8 cellular contexts compared by ENCODE assay signal in the genomic region with DNA sequence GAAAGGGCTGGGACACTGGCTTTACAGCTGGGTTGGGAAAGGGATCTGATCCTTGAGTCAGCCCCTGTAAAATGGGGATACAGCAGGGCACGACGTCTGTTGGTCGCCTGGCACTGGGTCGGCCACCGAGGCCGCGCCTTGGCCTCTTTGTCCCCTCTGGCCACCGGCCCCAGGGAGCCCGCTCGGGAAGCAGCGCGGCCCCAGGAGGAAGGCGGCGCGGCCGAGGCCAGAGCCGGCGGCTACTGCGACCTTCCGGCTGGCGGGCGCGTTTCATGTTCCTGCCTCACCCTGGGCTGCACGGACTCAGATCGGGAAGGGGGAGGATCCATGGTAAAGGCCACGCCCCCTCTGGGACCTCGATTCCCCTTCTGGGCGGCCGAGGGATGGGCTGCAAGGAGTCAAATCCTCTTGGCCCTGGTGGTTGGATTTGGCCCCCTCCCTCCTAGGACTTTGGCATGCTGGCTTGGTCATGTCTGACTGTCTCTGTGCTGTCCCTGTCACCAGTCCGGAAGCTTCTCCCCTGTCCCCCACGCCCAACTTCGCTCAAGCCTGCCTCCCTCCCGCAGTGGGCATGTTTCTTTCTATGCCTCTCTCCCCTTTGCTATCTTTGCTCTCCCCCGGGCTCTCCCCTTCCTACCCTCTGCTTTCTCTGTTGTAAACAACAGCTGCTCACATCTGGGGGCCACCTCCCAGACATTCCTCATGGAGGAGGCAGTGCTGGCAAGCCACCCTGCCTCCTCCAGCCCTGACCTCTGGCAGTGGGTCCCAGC. TPM values are rescaled to one million over a fixed set of nuclear protein-coding genes. Genes with fewer than 3 reads are reported as not detected.
DNase-seq lines count a peak whose midpoint lies in the region; ATAC-seq and TF ChIP-seq lines count a peak whose summit lies in the region.

No MANE protein-coding gene starts in this region.

- peak overlapping the region; percentile 61 for H3K27ac Mint-ChIP-seq in activated T-helper 17 cell treated with anti-CD3 and anti-CD28 coated beads, Interleukin-2, amount 50 U/mL, for 72 hours

- H3K4me3 Mint-ChIP-seq in activated T-helper 17 cell treated with anti-CD3 and anti-CD28 coated beads, Interleukin-2, amount 50 U/mL, for 72 hours, result no peak overlapping the region

- H3K4me1 Mint-ChIP-seq in activated T-helper 17 cell treated with anti-CD3 and anti-CD28 coated beads, Interleukin-2, amount 50 U/mL, for 72 hours, result no peaks in the 10 kb centered on the region

- H3K27me3 ChIP-seq in right cardiac atrium (ENCODE audit: control insufficient read depth, insufficient read depth), result no peaks in the 10 kb centered on the region
- H3K27me3 ChIP-seq in prostate gland (replicated peaks; ENCODE audit: insufficient read depth), result no peaks in the 10 kb centered on the region

- H3K27ac ChIP-seq in right cardiac atrium (ENCODE audit: low read length) (peak overlapping the region; percentile 85), prostate gland (peak overlapping the region; percentile 57)

- TF ChIP-seq CTCF in prostate gland (IDR thresholded peaks at IDR 0.05), result peak in 1 of 4 experiments; percentile 13

- intact Hi-C loops in right cardiac atrium (cut with DNase I) (loop anchor here in 1 of 4 donors (5.0 kb wide), 1 partner anchor 34 kb away; no protein-coding TSS in a partner anchor), prostate gland (cut with DNase I) (no loop called here)

- H3K4me3 ChIP-seq in right cardiac atrium (ENCODE audit: low read length) (no peak overlapping the region), prostate gland (peak overlapping the region; percentile 15 to 16)

- H3K9me3 ChIP-seq in right cardiac atrium (ENCODE audit: control insufficient read depth, low read length) (no peaks in the 10 kb centered on the region), prostate gland (no peaks in the 10 kb centered on the region)

- peaks cover 4% of the 10 kb centered on the region for H3K36me3 Mint-ChIP-seq in activated T-helper 17 cell treated with anti-CD3 and anti-CD28 coated beads, Interleukin-2, amount 50 U/mL, for 72 hours (ENCODE audit: low read depth)

- H3K9me3 Mint-ChIP-seq in activated T-helper 17 cell treated with anti-CD3 and anti-CD28 coated beads, Interleukin-2, amount 50 U/mL, for 72 hours, result no peaks in the 10 kb centered on the region

- DNase-seq in ELR (ENCODE audit: low read depth) (peak; percentile 76), right cardiac atrium (peak; percentile 95 to 96 (median 96)), prostate gland (ENCODE audit: low spot score) (peak; percentile 53), superior temporal gyrus (ENCODE audit: extremely low spot score) (no peak), NCI-H446 treated with DMSO at 0.1 percent for 48 hours (lab: John Stamatoyannopoulos, UW) (no peak)

- 6% methylated on average over 34 of the region's 34 CpGs for WGBS in right cardiac atrium
- WGBS in prostate gland, result 9% methylated on average over 10 of the region's 34 CpGs

- peak; percentile 72 for TF ChIP-seq POLR2A in prostate gland (IDR thresholded peaks at IDR 0.05)

- H3K36me3 ChIP-seq in prostate gland, result no peaks in the 10 kb centered on the region

- H3K27me3 Mint-ChIP-seq in activated T-helper 17 cell treated with anti-CD3 and anti-CD28 coated beads, Interleukin-2, amount 50 U/mL, for 72 hours, result no peaks in the 10 kb centered on the region

- ATAC-seq in activated T-helper 17 cell treated with anti-CD3 and anti-CD28 coated beads, Interleukin-2, amount 50 U/mL, for 72 hours (replicated peaks), result no peak
- ATAC-seq in right cardiac atrium, result peak; percentile 87 to 89
- ATAC-seq in GM21786 (IDR thresholded peaks at IDR 0.05; ENCODE audit: unreplicated experiment), result no peak
- no peak for ATAC-seq in HG03039 (IDR thresholded peaks at IDR 0.05; ENCODE audit: unreplicated experiment)

- H3K4me1 ChIP-seq in right cardiac atrium (ENCODE audit: control insufficient read depth, insufficient read depth, low read length) (peaks cover 22% of the 10 kb centered on the region), prostate gland (replicated peaks) (no peaks in the 10 kb centered on the region)

RNA-seq across cellular contexts. Expression of a gene that starts 25.8 kb away (rescaled TPM):
- total RNA-seq in activated T-helper 17 cell treated with anti-CD3 and anti-CD28 coated beads, Interleukin-2, amount 50 U/mL, for 72 hours, result 10 to 100 TPM; 56.7 to 95.6 TPM
- 10 to 100 TPM; 34.1 to 53.1 (median 45.6) TPM for total RNA-seq in right cardiac atrium
- polyA plus RNA-seq in right cardiac atrium, result 30.1 TPM
- 100 to 1,000 TPM; 117 TPM for total RNA-seq in prostate gland

RNA-seq across cellular contexts. Expression of a gene that starts 26.0 kb away (rescaled TPM):
- 10 to 100 TPM in 1 of 2 donors, 1 to 10 TPM in 1; 10.0 to 18.7 TPM for total RNA-seq in activated T-helper 17 cell treated with anti-CD3 and anti-CD28 coated beads, Interleukin-2, amount 50 U/mL, for 72 hours
- total RNA-seq in right cardiac atrium, result 100 to 1,000 TPM; 275 to 462 (median 364) TPM
- polyA plus RNA-seq in right cardiac atrium, result 362 TPM
- total RNA-seq in prostate gland, result 100 to 1,000 TPM in 1 of 2 donors, 10 to 100 TPM in 1; 24.3 to 336 TPM

RNA-seq across cellular contexts. Expression of a gene that starts 42.6 kb away (rescaled TPM):
- total RNA-seq in activated T-helper 17 cell treated with anti-CD3 and anti-CD28 coated beads, Interleukin-2, amount 50 U/mL, for 72 hours, result 10 to 100 TPM; 82.8 to 94.2 TPM
- total RNA-seq in right cardiac atrium (10 to 100 TPM; 49.0 to 62.5 (median 58.6) TPM), prostate gland (100 to 1,000 TPM in 1 of 2 donors, 10 to 100 TPM in 1; 60.3 to 130 TPM)
- polyA plus RNA-seq in right cardiac atrium, result 37.3 TPM

RNA-seq across cellular contexts. Expression of a gene that starts 49.0 kb away (rescaled TPM):
- total RNA-seq in activated T-helper 17 cell treated with anti-CD3 and anti-CD28 coated beads, Interleukin-2, amount 50 U/mL, for 72 hours, result 10 to 100 TPM; 23.2 to 79.0 TPM
- total RNA-seq in right cardiac atrium, result 100 to 1,000 TPM; 630 to 722 (median 659) TPM
- 811 TPM for polyA plus RNA-seq in right cardiac atrium
- 100 to 1,000 TPM in 1 of 2 donors, 10 to 100 TPM in 1; 22.2 to 123 TPM for total RNA-seq in prostate gland

RNA-seq across cellular contexts. Expression of a gene that starts 50.0 kb away (rescaled TPM):
- total RNA-seq in activated T-helper 17 cell treated with anti-CD3 and anti-CD28 coated beads, Interleukin-2, amount 50 U/mL, for 72 hours, result 10 to 100 TPM; 27.6 to 46.8 TPM
- total RNA-seq in right cardiac atrium, result 10 to 100 TPM in 3 of 4 donors, 1 to 10 TPM in 1; 9.4 to 15.5 (median 12.7) TPM
- 17.4 TPM for polyA plus RNA-seq in right cardiac atrium
- 10 to 100 TPM in 1 of 2 donors, 1 to 10 TPM in 1; 5.5 to 11.4 TPM for total RNA-seq in prostate gland

Comparison
In these comparisons a context has a peak if more than half of its experiments do, and no peak if none do; other contexts are left out.
1. DNase-seq: peak in ELR (single experiment), right cardiac atrium (3 of 3) and prostate gland (single experiment); none in superior temporal gyrus (single experiment) and NCI-H446 treated with DMSO at 0.1 percent for 48 hours (single experiment).
2. ATAC-seq: peak in right cardiac atrium (2 of 2); none in activated T-helper 17 cell treated with anti-CD3 and anti-CD28 coated beads, Interleukin-2, amount 50 U/mL, for 72 hours (single experiment), GM21786 (single experiment) and HG03039 (single experiment).